In genomic region chr1:201752333-201752732, GRCh38 we compare ENCODE assay signal across 20 cellular contexts.
DNase-seq lines count a peak whose midpoint lies in the region; ATAC-seq and TF ChIP-seq lines count a peak whose summit lies in the region.
"Had no signal": no experiment of that assay in that cellular context is flagged by ENCODE, and none has a peak within 500 bp of the region (broad histone marks: within the 10 kb centered on the region; RNA-seq: fewer than 3 reads in every experiment).

No MANE protein-coding gene starts in this region.

- TF ChIP-seq POLR2A in heart left ventricle (IDR thresholded peaks at IDR 0.05): no peak

- H3K4me3 ChIP-seq in heart left ventricle: no peak overlapping the region
- H3K4me3 ChIP-seq in right atrium auricular region: no peak overlapping the region
- H3K4me3 ChIP-seq in astrocyte of the spinal cord (ENCODE audit: low read depth, low read length): no peak overlapping the region
- H3K4me3 ChIP-seq in lung: no peak overlapping the region
- H3K4me3 ChIP-seq in upper lobe of right lung: no peak overlapping the region
- H3K4me3 ChIP-seq: PC-9, SJSA1, stomach had no signal

- H3K9me3 ChIP-seq in heart left ventricle: no peaks in the 10 kb centered on the region
- no peaks in the 10 kb centered on the region for H3K9me3 ChIP-seq in right atrium auricular region
- H3K9me3 ChIP-seq in lung (ENCODE audit: control insufficient read depth in 2 of 2, insufficient read depth in 1 of 2, low read length in 1 of 2): no peaks in the 10 kb centered on the region
- no peaks in the 10 kb centered on the region for H3K9me3 ChIP-seq in upper lobe of right lung
- H3K9me3 ChIP-seq: SJSA1, stomach had no signal

- intact Hi-C loops in heart left ventricle (cut with DNase I) (loop anchor here in 2 of 10 donors (5.0 kb wide), 2 partner anchors 35 to 40 kb away; no protein-coding TSS in a partner anchor), upper lobe of right lung (cut with DNase I) (no loop called here)

- WGBS in heart left ventricle, 4 donors: 65 to 73% (median 69%) methylated on average over 2 of the region's 2 CpGs
- 65 to 81% methylated on average over 2 of the region's 2 CpGs for WGBS in lung, 2 donors

- no peaks in the 10 kb centered on the region for H3K36me3 ChIP-seq in heart left ventricle
- no peaks in the 10 kb centered on the region for H3K36me3 ChIP-seq in right atrium auricular region
- no peaks in the 10 kb centered on the region for H3K36me3 ChIP-seq in lung (ENCODE audit: control insufficient read depth in 2 of 2, insufficient read depth in 2 of 2, low read length in 2 of 2)
- no peaks in the 10 kb centered on the region for H3K36me3 ChIP-seq in upper lobe of right lung
- H3K36me3 ChIP-seq: SJSA1, stomach had no signal

- H3K4me1 ChIP-seq in heart left ventricle (peaks cover 13 to 100% (median 95%) of the 10 kb centered on the region in 12 donors), right atrium auricular region (peaks cover 0 to 56% of the 10 kb centered on the region in 2 donors), lung (ENCODE audit: control insufficient read depth in 2 of 2, insufficient read depth in 2 of 2, low read length in 2 of 2) (peaks cover 0 to 73% of the 10 kb centered on the region in 2 donors), upper lobe of right lung (peaks cover 32% of the 10 kb centered on the region)

- H3K27ac ChIP-seq in heart left ventricle: peak overlapping the region in 10 of 12 donors; percentile 8 to 73 (median 47)
- H3K27ac ChIP-seq in right atrium auricular region: no peak overlapping the region
- H3K27ac ChIP-seq in lung (ENCODE audit: low read depth in 1 of 2, low read length in 1 of 2): peak overlapping the region in 1 of 2 donors; percentile 64
- H3K27ac ChIP-seq in upper lobe of right lung: no peak overlapping the region
- H3K27ac ChIP-seq: PC-9, SJSA1 had no signal

- ATAC-seq in heart left ventricle: no peak
- peak; percentile 15 for ATAC-seq in lung (ENCODE audit: insufficient read depth, low FRiP score)
- peak; percentile 41 for ATAC-seq in upper lobe of right lung
- no peak for ATAC-seq in HG02884 (IDR thresholded peaks at IDR 0.05; ENCODE audit: unreplicated experiment)
- ATAC-seq: activated T-cell treated with anti-CD3 and anti-CD28 coated beads, Interleukin-2, amount 50 U/mL, for 72 hours had no signal

- in situ Hi-C loops in astrocyte of the spinal cord (cut with HindIII; ENCODE audit: low sequenced_read_pairs): no loop called here

- H3K27me3 ChIP-seq in heart left ventricle: no peaks in the 10 kb centered on the region
- no peaks in the 10 kb centered on the region for H3K27me3 ChIP-seq in right atrium auricular region
- no peaks in the 10 kb centered on the region for H3K27me3 ChIP-seq in lung (ENCODE audit: control insufficient read depth, insufficient read depth)
- no peaks in the 10 kb centered on the region for H3K27me3 ChIP-seq in upper lobe of right lung
- H3K27me3 ChIP-seq: SJSA1, stomach had no signal

- no peak for TF ChIP-seq CTCF in heart left ventricle (IDR thresholded peaks at IDR 0.05)
- TF ChIP-seq CTCF in right atrium auricular region (IDR thresholded peaks at IDR 0.05): no peak
- no peak for TF ChIP-seq CTCF in astrocyte of the spinal cord (IDR thresholded peaks at IDR 0.05; ENCODE audit: low read depth, low read length)
- no peak for TF ChIP-seq CTCF in lung (IDR thresholded peaks at IDR 0.05; ENCODE audit: control extremely low read depth, extremely low read depth)
- no peak for TF ChIP-seq CTCF in upper lobe of right lung (IDR thresholded peaks at IDR 0.05)

- DNase-seq in heart left ventricle (no peak), right atrium auricular region (ENCODE audit: low spot score) (no peak), astrocyte of the spinal cord (ENCODE audit: low read depth, low spot score) (peak; percentile 23), lung (ENCODE audit: low spot score) (no peak), upper lobe of right lung (no peak), HT-29 (ENCODE audit: low spot score) (no peak)
- no peak for DNase-seq in effector CD4-positive, alpha-beta T cell
- DNase-seq: ACHN; activated naive CD8-positive, alpha-beta T cell treated with anti-CD3 and anti-CD28 coated beads, Interleukin-2, amount 10 ng/mL, durations not matched to agents 7 days and 5 days; activated T-cell treated with anti-CD3 and anti-CD28 coated beads, Interleukin-2, amount 50 U/mL, for 72 hours; C1 segment of cervical spinal cord; central memory CD4-positive, alpha-beta T cell; effector CD8-positive, alpha-beta T cell; GF-D8; NCI-H146; PC-9; stimulated activated CD4-positive, alpha-beta T cell treated with anti-CD3 and anti-CD28 coated beads, Interleukin-4, amount 100 ng/mL, for 1 hour; stomach had no signal

Comparison
In these comparisons a context has a peak if more than half of its experiments do, and no peak if none do; other contexts are left out.
1. H3K27ac ChIP-seq: peak in heart left ventricle (10 of 12); none in right atrium auricular region (0 of 2) and upper lobe of right lung (single experiment).
2. ATAC-seq: peak in lung (single experiment) and upper lobe of right lung (single experiment); none in heart left ventricle (0 of 4) and HG02884 (single experiment).